ENCODE assay signal across 1 cellular context in the genomic region with DNA sequence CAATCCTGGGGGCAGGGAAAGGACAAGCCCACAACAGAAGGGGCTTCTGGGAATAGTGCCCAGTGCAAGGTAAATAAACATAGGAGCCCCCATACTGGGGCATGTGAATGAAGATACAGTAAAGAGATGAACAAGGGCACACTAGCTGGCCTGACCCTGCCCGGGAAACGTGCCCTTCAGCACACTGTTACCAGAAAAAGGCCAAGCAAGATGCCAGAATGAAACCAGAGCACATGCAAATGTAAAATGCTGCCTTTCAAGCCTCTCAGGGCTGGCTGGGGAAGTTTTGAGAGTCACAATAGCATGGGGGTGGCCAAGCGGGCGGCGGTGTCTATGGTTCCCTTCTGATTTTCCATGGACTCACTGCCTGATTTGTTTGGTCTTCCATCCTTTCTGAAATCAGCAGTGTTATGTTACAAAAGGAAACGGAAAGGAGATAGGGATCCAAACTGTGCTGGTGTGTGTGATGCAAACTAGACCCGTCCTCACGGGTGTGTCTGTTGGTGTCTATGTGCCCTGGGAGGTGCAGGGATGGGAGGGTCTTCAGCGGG.
TF ChIP-seq lines count a peak whose summit lies in the region.

No MANE protein-coding gene starts in this region.

TF ChIP-seq in WTC11, 78 proteins besides CTCF, POLR2A, EP300 and RAD21 (continued from another document):
- TF ChIP-seq, protein P1, sequence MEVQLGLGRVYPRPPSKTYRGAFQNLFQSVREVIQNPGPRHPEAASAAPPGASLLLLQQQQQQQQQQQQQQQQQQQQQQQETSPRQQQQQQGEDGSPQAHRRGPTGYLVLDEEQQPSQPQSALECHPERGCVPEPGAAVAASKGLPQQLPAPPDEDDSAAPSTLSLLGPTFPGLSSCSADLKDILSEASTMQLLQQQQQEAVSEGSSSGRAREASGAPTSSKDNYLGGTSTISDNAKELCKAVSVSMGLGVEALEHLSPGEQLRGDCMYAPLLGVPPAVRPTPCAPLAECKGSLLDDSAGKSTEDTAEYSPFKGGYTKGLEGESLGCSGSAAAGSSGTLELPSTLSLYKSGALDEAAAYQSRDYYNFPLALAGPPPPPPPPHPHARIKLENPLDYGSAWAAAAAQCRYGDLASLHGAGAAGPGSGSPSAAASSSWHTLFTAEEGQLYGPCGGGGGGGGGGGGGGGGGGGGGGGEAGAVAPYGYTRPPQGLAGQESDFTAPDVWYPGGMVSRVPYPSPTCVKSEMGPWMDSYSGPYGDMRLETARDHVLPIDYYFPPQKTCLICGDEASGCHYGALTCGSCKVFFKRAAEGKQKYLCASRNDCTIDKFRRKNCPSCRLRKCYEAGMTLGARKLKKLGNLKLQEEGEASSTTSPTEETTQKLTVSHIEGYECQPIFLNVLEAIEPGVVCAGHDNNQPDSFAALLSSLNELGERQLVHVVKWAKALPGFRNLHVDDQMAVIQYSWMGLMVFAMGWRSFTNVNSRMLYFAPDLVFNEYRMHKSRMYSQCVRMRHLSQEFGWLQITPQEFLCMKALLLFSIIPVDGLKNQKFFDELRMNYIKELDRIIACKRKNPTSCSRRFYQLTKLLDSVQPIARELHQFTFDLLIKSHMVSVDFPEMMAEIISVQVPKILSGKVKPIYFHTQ (CRISPR knock-in tag; IDR thresholded peaks at IDR 0.05) = no peak
- TF ChIP-seq TEAD1 (CRISPR knock-in tag; IDR thresholded peaks at IDR 0.05) = no peak
- no peak for TF ChIP-seq HMGA2 (CRISPR knock-in tag; IDR thresholded peaks at IDR 0.05)
- TF ChIP-seq, protein P2, sequence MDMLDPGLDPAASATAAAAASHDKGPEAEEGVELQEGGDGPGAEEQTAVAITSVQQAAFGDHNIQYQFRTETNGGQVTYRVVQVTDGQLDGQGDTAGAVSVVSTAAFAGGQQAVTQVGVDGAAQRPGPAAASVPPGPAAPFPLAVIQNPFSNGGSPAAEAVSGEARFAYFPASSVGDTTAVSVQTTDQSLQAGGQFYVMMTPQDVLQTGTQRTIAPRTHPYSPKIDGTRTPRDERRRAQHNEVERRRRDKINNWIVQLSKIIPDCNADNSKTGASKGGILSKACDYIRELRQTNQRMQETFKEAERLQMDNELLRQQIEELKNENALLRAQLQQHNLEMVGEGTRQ (CRISPR knock-in tag; IDR thresholded peaks at IDR 0.05) = no peak
- TF ChIP-seq, protein P3, sequence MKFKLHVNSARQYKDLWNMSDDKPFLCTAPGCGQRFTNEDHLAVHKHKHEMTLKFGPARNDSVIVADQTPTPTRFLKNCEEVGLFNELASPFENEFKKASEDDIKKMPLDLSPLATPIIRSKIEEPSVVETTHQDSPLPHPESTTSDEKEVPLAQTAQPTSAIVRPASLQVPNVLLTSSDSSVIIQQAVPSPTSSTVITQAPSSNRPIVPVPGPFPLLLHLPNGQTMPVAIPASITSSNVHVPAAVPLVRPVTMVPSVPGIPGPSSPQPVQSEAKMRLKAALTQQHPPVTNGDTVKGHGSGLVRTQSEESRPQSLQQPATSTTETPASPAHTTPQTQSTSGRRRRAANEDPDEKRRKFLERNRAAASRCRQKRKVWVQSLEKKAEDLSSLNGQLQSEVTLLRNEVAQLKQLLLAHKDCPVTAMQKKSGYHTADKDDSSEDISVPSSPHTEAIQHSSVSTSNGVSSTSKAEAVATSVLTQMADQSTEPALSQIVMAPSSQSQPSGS (CRISPR knock-in tag; IDR thresholded peaks at IDR 0.05; ENCODE audit: borderline replicate concordance, low read depth) = no peak
- TF ChIP-seq, protein P4, sequence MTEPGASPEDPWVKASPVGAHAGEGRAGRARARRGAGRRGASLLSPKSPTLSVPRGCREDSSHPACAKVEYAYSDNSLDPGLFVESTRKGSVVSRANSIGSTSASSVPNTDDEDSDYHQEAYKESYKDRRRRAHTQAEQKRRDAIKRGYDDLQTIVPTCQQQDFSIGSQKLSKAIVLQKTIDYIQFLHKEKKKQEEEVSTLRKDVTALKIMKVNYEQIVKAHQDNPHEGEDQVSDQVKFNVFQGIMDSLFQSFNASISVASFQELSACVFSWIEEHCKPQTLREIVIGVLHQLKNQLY (CRISPR knock-in tag; IDR thresholded peaks at IDR 0.05) = no peak
- no peak for TF ChIP-seq MXD4 (CRISPR knock-in tag; IDR thresholded peaks at IDR 0.05; ENCODE audit: borderline replicate concordance)
- TF ChIP-seq ETV6 (CRISPR knock-in tag; IDR thresholded peaks at IDR 0.05) = no peak
- TF ChIP-seq ZBTB21 (CRISPR knock-in tag; IDR thresholded peaks at IDR 0.05; ENCODE audit: borderline replicate concordance) = no peak
- TF ChIP-seq JUN (CRISPR knock-in tag; IDR thresholded peaks at IDR 0.05) = no peak
- TF ChIP-seq ZNF423 (CRISPR knock-in tag; IDR thresholded peaks at IDR 0.05) = no peak
- no peak for TF ChIP-seq NFE2L1 (CRISPR knock-in tag; IDR thresholded peaks at IDR 0.05)
